In genomic region chr10:48670978-48671913, GRCh38 we compare ENCODE assay signal across 1 cellular context.
TF ChIP-seq lines count a peak whose summit lies in the region.

No MANE protein-coding gene starts in this region.

TF ChIP-seq in H1, 55 proteins besides CTCF, POLR2A, EP300 and RAD21 (continued from another document):
- peak; percentile 86 for TF ChIP-seq SP1 (IDR thresholded peaks at IDR 0.05; ENCODE audit: low read depth, low read length)
- no peak for TF ChIP-seq SUZ12 (IDR thresholded peaks at IDR 0.05; ENCODE audit: low read length)
- no peak for TF ChIP-seq ASH2L (IDR thresholded peaks at IDR 0.05; ENCODE audit: low read length)
- TF ChIP-seq TEAD4 (IDR thresholded peaks at IDR 0.05; ENCODE audit: low read depth, low read length): no peak
- no peak for TF ChIP-seq USF2 (IDR thresholded peaks at IDR 0.05; ENCODE audit: low read length)
- no peak for TF ChIP-seq CBX5 (IDR thresholded peaks at IDR 0.05; ENCODE audit: low read depth, low read length)
- TF ChIP-seq ATF2 (IDR thresholded peaks at IDR 0.05; ENCODE audit: low read length): no peak
- no peak for TF ChIP-seq EZH2 (IDR thresholded peaks at IDR 0.05; ENCODE audit: low read depth, low read length, severe bottlenecking)
- 0 out of 4 replicates have a peak, but pooled peaks of 1 of the 2 experiments have one; percentile 42 for TF ChIP-seq HDAC2 (IDR thresholded peaks at IDR 0.05; ENCODE audit: borderline replicate concordance in 1 of 2, low read depth in 2 of 2, low read length in 2 of 2)
- no peak for TF ChIP-seq HDAC6 (IDR thresholded peaks at IDR 0.05; ENCODE audit: low read depth, low read length)
- TF ChIP-seq E2F6 (IDR thresholded peaks at IDR 0.05): peak; percentile 26; the same call in 1 of the 2 replicates
- no peak for TF ChIP-seq MAFK (IDR thresholded peaks at IDR 0.05; ENCODE audit: low read depth, low read length)
- no peak for TF ChIP-seq JUN (IDR thresholded peaks at IDR 0.05; ENCODE audit: low read depth, low read length)
